In the genomic region with DNA sequence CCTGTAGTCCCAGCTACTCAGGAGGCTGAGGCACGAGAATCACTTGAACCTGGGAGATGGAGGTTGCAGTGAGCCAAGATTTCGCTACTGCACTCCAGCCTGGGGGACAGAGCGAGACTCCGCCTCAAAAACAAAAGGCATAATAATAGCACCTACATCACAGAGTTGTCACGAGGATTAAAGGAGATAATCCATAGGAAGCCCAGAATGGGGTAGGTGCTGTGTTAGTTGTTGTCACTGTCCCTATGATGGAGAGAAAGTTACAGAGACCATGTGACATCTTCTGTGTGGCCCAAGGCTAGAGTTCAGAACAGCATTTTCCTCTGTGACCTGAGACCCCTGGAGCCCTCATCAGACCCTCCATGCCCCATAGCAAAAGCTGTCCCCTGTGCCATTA, we compare ENCODE assay signal across 5 cellular contexts. TPM values are rescaled to one million over a fixed set of nuclear protein-coding genes. Genes with fewer than 3 reads are reported as not detected.
"Had no signal": no experiment of that assay in that cellular context is flagged by ENCODE, and none has a peak within 500 bp of the region (broad histone marks: within the 10 kb centered on the region; RNA-seq: fewer than 3 reads in every experiment).

No MANE protein-coding gene starts in this region.

RNA-seq across cellular contexts. Expression of gene CELA2A, which starts 7.4 kb away (rescaled TPM):
- total RNA-seq: GM23338, H1, H9, HT-29, IMR-90 had no signal
- polyA plus RNA-seq: GM23338, H1, IMR-90 had no signal

RNA-seq across cellular contexts. Expression of gene CELA2B, which starts 12.0 kb away (rescaled TPM):
- total RNA-seq: GM23338, H1, H9, HT-29, IMR-90 had no signal
- polyA plus RNA-seq: GM23338, H1, IMR-90 had no signal

RNA-seq across cellular contexts. Expression of gene CTRC, which starts 25.7 kb away (rescaled TPM):
- total RNA-seq: H9, HT-29, IMR-90 had no signal
- polyA plus RNA-seq: GM23338, H1, IMR-90 had no signal
